In genomic region chr3:58452176-58452575, GRCh38 we compare ENCODE assay signal across 14 cellular contexts.
"Had no signal": no experiment of that assay in that cellular context is flagged by ENCODE, and none has a peak within 500 bp of the region (broad histone marks: within the 10 kb centered on the region; RNA-seq: fewer than 3 reads in every experiment).

No MANE protein-coding gene starts in this region.

- H3K36me3 ChIP-seq: heart right ventricle, right atrium auricular region, transverse colon had no signal

- H3K27me3 Mint-ChIP-seq: stimulated activated memory B cell treated with anti-CD40 and anti-IgM and Interleukin-4, amounts not matched to agents 10 μg/mL and 1 μg/mL and 100 μg/mL, for 72 hours had no signal

- H3K4me1 ChIP-seq: body of pancreas, gastrocnemius medialis, heart right ventricle, parathyroid adenoma, right atrium auricular region had no signal

- ATAC-seq: activated naive CD4-positive, alpha-beta T cell treated with anti-CD3 and anti-CD28 coated beads, Interleukin-2, amount 50 U/mL, for 72 hours; body of pancreas; gastrocnemius medialis; heart right ventricle; stimulated activated memory B cell treated with anti-CD40 and anti-IgM and Interleukin-4, amounts not matched to agents 10 μg/mL and 1 μg/mL and 100 μg/mL, for 72 hours had no signal

- H3K27ac Mint-ChIP-seq: activated naive CD4-positive, alpha-beta T cell treated with anti-CD3 and anti-CD28 coated beads, Interleukin-2, amount 50 U/mL, for 72 hours; stimulated activated memory B cell treated with anti-CD40 and anti-IgM and Interleukin-4, amounts not matched to agents 10 μg/mL and 1 μg/mL and 100 μg/mL, for 72 hours had no signal

- H3K27me3 ChIP-seq: body of pancreas, gastrocnemius medialis, heart right ventricle, right atrium auricular region, transverse colon had no signal

- H3K27ac ChIP-seq: body of pancreas, coronary artery, gastrocnemius medialis, heart right ventricle, parathyroid adenoma, right atrium auricular region had no signal

- H3K9me3 ChIP-seq: gastrocnemius medialis had no signal

- H3K4me3 Mint-ChIP-seq: stimulated activated memory B cell treated with anti-CD40 and anti-IgM and Interleukin-4, amounts not matched to agents 10 μg/mL and 1 μg/mL and 100 μg/mL, for 72 hours had no signal

- DNase-seq: activated CD4-positive, alpha-beta T cell treated with anti-CD3 and anti-CD28 coated beads, Interleukin-2, amount 50 U/mL, for 1 hour; amniotic stem cell; body of pancreas; central memory CD4-positive, alpha-beta T cell; effector CD4-positive, alpha-beta T cell; gastrocnemius medialis; heart right ventricle; transverse colon had no signal

- H3K4me3 ChIP-seq: body of pancreas, coronary artery, gastrocnemius medialis, heart right ventricle, right atrium auricular region, smooth muscle cell, transverse colon had no signal

- H3K4me1 Mint-ChIP-seq: stimulated activated memory B cell treated with anti-CD40 and anti-IgM and Interleukin-4, amounts not matched to agents 10 μg/mL and 1 μg/mL and 100 μg/mL, for 72 hours had no signal
